Comparison of ENCODE assay signal across 8 cellular contexts in the genomic region with DNA sequence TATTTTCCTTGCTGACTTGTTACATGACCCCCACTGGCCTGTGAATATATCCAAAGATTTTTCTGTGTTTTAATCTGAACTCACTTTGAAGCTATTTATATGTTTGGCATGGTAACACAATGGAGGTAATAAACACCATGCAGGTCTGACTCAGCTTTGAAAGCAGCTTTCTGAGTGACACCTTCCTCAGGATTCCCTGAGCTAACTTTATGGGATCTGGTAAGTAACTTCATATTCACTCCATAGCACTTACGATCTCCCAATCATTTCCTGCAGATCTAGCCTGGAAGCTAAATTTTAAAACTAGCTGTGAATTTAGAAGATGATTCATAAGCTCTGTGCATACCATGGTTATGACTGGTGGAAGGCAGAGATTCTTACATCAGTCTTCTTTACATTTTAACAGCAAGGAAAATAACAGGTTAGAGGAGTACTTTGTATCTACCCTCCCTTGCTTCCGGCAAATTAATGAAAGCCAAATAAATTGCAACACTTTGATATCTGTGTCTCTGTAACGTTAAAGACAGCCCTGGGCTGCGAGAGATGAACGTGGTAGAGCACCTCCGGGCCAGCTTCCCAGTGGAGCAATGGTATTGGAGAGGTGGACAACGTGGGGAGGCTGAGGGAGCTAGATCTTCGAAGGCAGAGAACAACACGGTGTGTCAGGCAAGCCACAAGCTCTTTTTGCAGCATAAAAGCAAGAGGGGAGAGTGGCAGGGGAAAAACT.
DNase-seq lines count a peak whose midpoint lies in the region; ATAC-seq, FAIRE-seq and TF ChIP-seq lines count a peak whose summit lies in the region.

No MANE protein-coding gene starts in this region.

- H3K9ac ChIP-seq in HUES6 (ENCODE audit: low read length), result peak overlapping the region; percentile 17

- H3K9me3 ChIP-seq in A549 (no peaks in the 10 kb centered on the region), HUES6 (ENCODE audit: control insufficient read depth, insufficient read depth, low read depth, low read length) (no peaks in the 10 kb centered on the region), lower lobe of right lung (no peaks in the 10 kb centered on the region)

- peaks cover 66% of the 10 kb centered on the region for H3K4me1 Mint-ChIP-seq in MCF 10A (ENCODE audit: insufficient read depth, unreplicated experiment)

- peaks cover 94% of the 10 kb centered on the region for H3K4me1 ChIP-seq in A549
- peaks cover 27% of the 10 kb centered on the region for H3K4me1 ChIP-seq in HUES6 (ENCODE audit: control insufficient read depth, insufficient read depth, low read length)
- peaks cover 67% of the 10 kb centered on the region for H3K4me1 ChIP-seq in lower lobe of right lung

- WGBS in A549 (ENCODE audit: missing lambda C conversion rate), result 2% methylated on average over 9 of the region's 9 CpGs

- peaks cover 96% of the 10 kb centered on the region for H3K36me3 Mint-ChIP-seq in MCF 10A (ENCODE audit: insufficient read depth, unreplicated experiment)

- H3K4me2 ChIP-seq in A549, result peak overlapping the region; percentile 96

- ATAC-seq in A549, result peak; percentile 63 to 65
- peak in 1 of 2 donors; percentile 34 for ATAC-seq in lower lobe of right lung
- no peak for ATAC-seq in GM18873 (IDR thresholded peaks at IDR 0.05; ENCODE audit: low FRiP score, unreplicated experiment)

- DNase-seq in A549 (ENCODE audit: low read depth in 1 of 2, low spot score in 1 of 2) (peak; percentile 80 to 94), MCF 10A (ENCODE audit: unreplicated experiment) (peak; percentile 96), lower lobe of right lung (no peak), cerebellar nuclear complex (lab: John Stamatoyannopoulos, UW) (no peak), NCI-H1048 (lab: John Stamatoyannopoulos, UW) (no peak), occipital lobe (lab: John Stamatoyannopoulos, UW) (no peak)

- peak; percentile 86 for FAIRE-seq in A549 (lab: Jason Lieb, UNC)

- TF ChIP-seq CTCF in A549 (IDR thresholded peaks at IDR 0.05) (no peak), MCF 10A (IDR thresholded peaks at IDR 0.05; ENCODE audit: unreplicated experiment) (no peak), lower lobe of right lung (IDR thresholded peaks at IDR 0.05) (no peak)

- intact Hi-C loops in MCF 10A (cut with micrococcal nuclease), result loop anchor here (1.0 to 2.0 kb wide), 2 partner anchors 9 to 57 kb away; no protein-coding TSS in a partner anchor
- intact Hi-C loops in lower lobe of right lung (cut with DNase I), result no loop called here

- H3K27me3 ChIP-seq in HUES6 (ENCODE audit: control insufficient read depth, insufficient read depth, low read length) (no peaks in the 10 kb centered on the region), lower lobe of right lung (ENCODE audit: low read depth) (no peaks in the 10 kb centered on the region)

- no peaks in the 10 kb centered on the region for H3K36me3 ChIP-seq in HUES6 (ENCODE audit: control insufficient read depth, insufficient read depth, low read length)
- peaks cover 37% of the 10 kb centered on the region for H3K36me3 ChIP-seq in lower lobe of right lung

- TF ChIP-seq RAD21 in A549 (conservative IDR thresholded peaks at IDR 0.05 in 1 of 2, IDR thresholded peaks at IDR 0.05 in 1 of 2), result peak in 1 of 2 experiments; percentile 46; a peak in 1 of 5 replicates

- no peaks in the 10 kb centered on the region for H3K9me3 Mint-ChIP-seq in MCF 10A (ENCODE audit: unreplicated experiment)

- CTCF ChIA-PET in A549 (lab: Yijun Ruan, JAX) (interaction anchor here (0.8 to 2.7 kb wide), 12 partner anchors 9 to 136 kb away, joined by 3 to 9 read pairs (median 6); no protein-coding TSS in a partner anchor), MCF 10A (lab: Yijun Ruan, JAX) (interaction anchor here (0.5 to 3.1 kb wide), 18 partner anchors 9 to 605 kb away, joined by 3 to 34 read pairs (median 5); no protein-coding TSS in a partner anchor)

- peak overlapping the region; percentile 59 for H3K4me3 Mint-ChIP-seq in MCF 10A (ENCODE audit: unreplicated experiment)

- no peaks in the 10 kb centered on the region for H3K27me3 Mint-ChIP-seq in MCF 10A (ENCODE audit: insufficient read depth, unreplicated experiment)

- TF ChIP-seq EP300 in A549 (IDR thresholded peaks at IDR 0.05), result peak; percentile 94 to 95; a peak in 3 of 5 replicates

- BruUV-seq in MCF 10A (replicated peaks; lab: Mats Ljungman, UMichigan), result no TSS peak

- H3K27ac Mint-ChIP-seq in MCF 10A (ENCODE audit: low read depth, unreplicated experiment), result peak overlapping the region; percentile 97

- H3K27ac ChIP-seq in A549 (peak overlapping the region; percentile 92 to 93), HUES6 (ENCODE audit: low read depth, low read length) (no peak overlapping the region), lower lobe of right lung (peak overlapping the region; percentile 73)

- no peak for TF ChIP-seq POLR2A in A549 (IDR thresholded peaks at IDR 0.05; ENCODE audit: low read length)

- POLR2A ChIA-PET in A549 (lab: Yijun Ruan, JAX) (interaction anchor here (0.9 to 2.7 kb wide), 10 partner anchors 8 to 57 kb away, joined by 3 to 52 read pairs (median 5); no protein-coding TSS in a partner anchor), MCF 10A (lab: Yijun Ruan, JAX) (interaction anchor here (0.6 to 14.0 kb wide), 34 partner anchors 7 to 832 kb away, joined by 3 to 263 read pairs (median 6); partner anchors contain the start of genes MKLN1 and TMEM209)

- peak overlapping the region; percentile 10; the same call in 1 of the 3 replicates for H3K4me3 ChIP-seq in A549
- H3K4me3 ChIP-seq in HUES6 (ENCODE audit: low read depth, low read length), result no peak overlapping the region
- no peak overlapping the region for H3K4me3 ChIP-seq in lower lobe of right lung

TF ChIP-seq in A549, 52 proteins besides CTCF, POLR2A, EP300 and RAD21 (continues in another document):
- no peak for TF ChIP-seq RFX5 (IDR thresholded peaks at IDR 0.05)
- TF ChIP-seq RCOR1 (IDR thresholded peaks at IDR 0.05; ENCODE audit: low read depth, low read length), result no peak
- no peak for TF ChIP-seq FOXS1 (CRISPR knock-in tag; IDR thresholded peaks at IDR 0.05)
- TF ChIP-seq CHD2 (IDR thresholded peaks at IDR 0.05; ENCODE audit: low read length, partially characterized antibody), result no peak
- TF ChIP-seq SMC3 (IDR thresholded peaks at IDR 0.05), result no peak; the same call in 2 of the 3 replicates
- TF ChIP-seq ZC3H11A (IDR thresholded peaks at IDR 0.05), result no peak
- TF ChIP-seq RARB (CRISPR knock-in tag; IDR thresholded peaks at IDR 0.05), result no peak
- TF ChIP-seq USF2 (IDR thresholded peaks at IDR 0.05), result no peak
- peak; percentile 71; the same call in 1 of the 2 replicates for TF ChIP-seq EHF (CRISPR knock-in tag; IDR thresholded peaks at IDR 0.05)
- TF ChIP-seq EHMT2 (IDR thresholded peaks at IDR 0.05; ENCODE audit: low read depth), result no peak
- TF ChIP-seq E2F6 (IDR thresholded peaks at IDR 0.05; ENCODE audit: borderline replicate concordance, low read depth), result peak; percentile 69; the same call in 1 of the 2 replicates
- peak; percentile 92 for TF ChIP-seq MAX (IDR thresholded peaks at IDR 0.05)
- TF ChIP-seq TFCP2L1 (CRISPR knock-in tag; IDR thresholded peaks at IDR 0.05), result no peak
- peak; percentile 25 for TF ChIP-seq FOSB (CRISPR knock-in tag; IDR thresholded peaks at IDR 0.05)
- TF ChIP-seq KDM5A (IDR thresholded peaks at IDR 0.05), result no peak
- TF ChIP-seq MAFK (IDR thresholded peaks at IDR 0.05; ENCODE audit: partially characterized antibody), result peak; percentile 80
- no peak for TF ChIP-seq RNF2 (IDR thresholded peaks at IDR 0.05; ENCODE audit: borderline replicate concordance, low read depth)
- TF ChIP-seq HOXB5 (CRISPR knock-in tag; IDR thresholded peaks at IDR 0.05), result peak; percentile 64; the same call in 1 of the 2 replicates
- TF ChIP-seq MAZ (IDR thresholded peaks at IDR 0.05; ENCODE audit: borderline replicate concordance, low read depth, low read length), result no peak
- peak; percentile 94 to 99 for TF ChIP-seq JUN (IDR thresholded peaks at IDR 0.05)
- 0 out of 2 replicates have a peak, but pooled peaks have one; percentile 52 for TF ChIP-seq ZNF302 (CRISPR knock-in tag; IDR thresholded peaks at IDR 0.05)
- TF ChIP-seq ZSCAN20 (CRISPR knock-in tag; IDR thresholded peaks at IDR 0.05), result no peak
- TF ChIP-seq NPAS2 (CRISPR knock-in tag; IDR thresholded peaks at IDR 0.05; ENCODE audit: borderline replicate concordance), result no peak
- TF ChIP-seq HMGXB4 (CRISPR knock-in tag; IDR thresholded peaks at IDR 0.05; ENCODE audit: borderline replicate concordance), result no peak

Comparison
In these comparisons a context has a peak if more than half of its experiments do, and no peak if none do; other contexts are left out.
1. DNase-seq: peak in A549 (2 of 2) and MCF 10A (single experiment); none in lower lobe of right lung (single experiment), cerebellar nuclear complex (0 of 2), NCI-H1048 (single experiment) and occipital lobe (single experiment).